9 cellular contexts compared by ENCODE assay signal in the genomic region with DNA sequence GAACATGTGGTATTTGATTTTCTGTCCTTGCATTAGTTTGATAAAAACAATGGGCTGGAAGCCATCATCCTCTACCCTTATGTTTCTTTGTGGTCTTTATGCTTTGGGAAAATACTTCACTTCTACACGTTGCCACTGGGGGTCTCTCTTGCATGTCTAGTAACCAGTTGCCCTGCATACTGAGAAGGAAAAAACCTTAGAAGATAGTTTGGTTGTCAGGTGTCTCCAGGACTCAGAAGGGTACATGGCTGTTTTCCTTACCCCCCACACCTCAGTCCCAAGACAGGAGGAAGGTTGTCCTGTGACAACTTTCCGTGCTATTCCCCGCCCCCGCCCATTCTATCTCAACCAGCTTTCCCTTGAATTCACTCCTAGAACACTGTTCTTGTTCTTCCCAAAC.
DNase-seq lines count a peak whose midpoint lies in the region; ATAC-seq and FAIRE-seq lines count a peak whose summit lies in the region.
"Had no signal": no experiment of that assay in that cellular context is flagged by ENCODE, and none has a peak within 500 bp of the region (broad histone marks: within the 10 kb centered on the region; RNA-seq: fewer than 3 reads in every experiment).

No MANE protein-coding gene starts in this region.

- H3K9me3 Mint-ChIP-seq in stimulated activated naive CD8-positive, alpha-beta T cell treated with anti-CD3 and anti-CD28 coated beads, Interleukin-15, amount 100 ng/mL, for 72 hours: no peaks in the 10 kb centered on the region

- peak; percentile 83 for FAIRE-seq in GM19239 (lab: Jason Lieb, UNC)

- DNase-seq in A172 (ENCODE audit: low spot score) (peak; percentile 6), GM19239 (ENCODE audit: insufficient read length, low spot score) (no peak), NCI-H526 (lab: John Stamatoyannopoulos, UW) (peak; percentile 32 to 56), fibroblast of peridontal ligament (ENCODE audit: extremely low read depth) (peak; percentile 0), D341Med (ENCODE audit: low spot score) (no peak), ureter (ENCODE audit: low spot score) (no peak), UCSD-AML1 (lab: John Stamatoyannopoulos, UW; ENCODE audit: unreplicated experiment) (no peak)
- DNase-seq in stimulated activated naive CD8-positive, alpha-beta T cell treated with anti-CD3 and anti-CD28 coated beads, Interleukin-15, amount 100 ng/mL, for 72 hours: no peak
- DNase-seq: activated gamma-delta T cell had no signal

- H3K4me1 Mint-ChIP-seq in stimulated activated naive CD8-positive, alpha-beta T cell treated with anti-CD3 and anti-CD28 coated beads, Interleukin-15, amount 100 ng/mL, for 72 hours: no peaks in the 10 kb centered on the region

- no peak for ATAC-seq in stimulated activated naive CD8-positive, alpha-beta T cell treated with anti-CD3 and anti-CD28 coated beads, Interleukin-15, amount 100 ng/mL, for 72 hours

- no peak overlapping the region for H3K4me3 Mint-ChIP-seq in stimulated activated naive CD8-positive, alpha-beta T cell treated with anti-CD3 and anti-CD28 coated beads, Interleukin-15, amount 100 ng/mL, for 72 hours

- H3K27me3 Mint-ChIP-seq in stimulated activated naive CD8-positive, alpha-beta T cell treated with anti-CD3 and anti-CD28 coated beads, Interleukin-15, amount 100 ng/mL, for 72 hours: no peaks in the 10 kb centered on the region

- H3K27ac Mint-ChIP-seq in stimulated activated naive CD8-positive, alpha-beta T cell treated with anti-CD3 and anti-CD28 coated beads, Interleukin-15, amount 100 ng/mL, for 72 hours: no peak overlapping the region

Comparison
In these comparisons a context has a peak if more than half of its experiments do, and no peak if none do; other contexts are left out.
1. DNase-seq: peak in A172 (single experiment), NCI-H526 (2 of 2) and fibroblast of peridontal ligament (single experiment); none in GM19239 (single experiment), D341Med (single experiment), ureter (single experiment), UCSD-AML1 (single experiment) and stimulated activated naive CD8-positive, alpha-beta T cell treated with anti-CD3 and anti-CD28 coated beads, Interleukin-15, amount 100 ng/mL, for 72 hours (0 of 2).